ENCODE assay signal across 18 cellular contexts in the genomic region with DNA sequence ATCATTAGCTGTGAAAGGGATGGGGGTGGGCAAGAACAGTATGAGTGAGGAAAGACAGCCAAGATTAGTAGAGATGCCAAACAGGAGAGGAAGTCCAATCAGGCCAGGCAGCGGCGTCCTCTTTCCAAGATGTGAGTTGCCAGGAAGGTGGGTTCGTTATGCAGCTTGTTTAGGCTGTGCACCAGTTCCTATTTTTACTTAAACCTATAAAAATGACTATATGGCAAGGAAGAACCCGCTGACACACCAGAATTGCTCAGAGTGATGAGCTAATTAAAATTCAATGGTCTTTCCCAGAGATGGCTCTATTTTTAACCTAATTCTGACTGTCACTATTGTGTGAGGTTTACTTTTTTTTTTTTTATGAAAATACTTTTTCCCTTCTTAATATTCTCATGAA.
DNase-seq lines count a peak whose midpoint lies in the region; ATAC-seq and TF ChIP-seq lines count a peak whose summit lies in the region.
"Had no signal": no experiment of that assay in that cellular context is flagged by ENCODE, and none has a peak within 500 bp of the region (broad histone marks: within the 10 kb centered on the region; RNA-seq: fewer than 3 reads in every experiment).

No MANE protein-coding gene starts in this region.

- peaks cover 42% of the 10 kb centered on the region for H3K4me1 Mint-ChIP-seq in brain
- H3K4me1 Mint-ChIP-seq: IgD-negative memory B cell had no signal

- no peaks in the 10 kb centered on the region for H3K9me3 Mint-ChIP-seq in brain
- H3K9me3 Mint-ChIP-seq: CD4-positive, CD25-positive, alpha-beta regulatory T cell; CD8-positive, alpha-beta memory T cell; GM23338; IgD-negative memory B cell had no signal

- H3K4me3 ChIP-seq in PC-3 (ENCODE audit: low read length), result no peak overlapping the region
- H3K4me3 ChIP-seq in mucosa of rectum (ENCODE audit: low read length in 2 of 2), result no peak overlapping the region
- H3K4me3 ChIP-seq in smooth muscle cell, result no peak overlapping the region
- H3K4me3 ChIP-seq: BLaER1 treated with 17β-estradiol and CSF1 and Interleukin-3, amounts not matched to agents 10 nM and 100 nM; GM23338 had no signal

- H3K27me3 ChIP-seq in PC-3 (ENCODE audit: low read length) (no peaks in the 10 kb centered on the region), mucosa of rectum (ENCODE audit: control insufficient read depth in 2 of 2, insufficient read depth in 2 of 2, low read length in 2 of 2) (no peaks in the 10 kb centered on the region), smooth muscle cell (ENCODE audit: low read depth) (peaks cover 7% of the 10 kb centered on the region)
- H3K27me3 ChIP-seq: BLaER1 treated with 17β-estradiol and CSF1 and Interleukin-3, amounts not matched to agents 10 nM and 100 nM had no signal

- CTCF ChIA-PET in PC-3 (lab: Charles Lee), result interaction anchor here (0.7 kb wide), 1 partner anchor 89 kb away, joined by 4 read pairs; no protein-coding TSS in a partner anchor

- H3K36me3 Mint-ChIP-seq in brain, result peaks cover 4% of the 10 kb centered on the region
- H3K36me3 Mint-ChIP-seq: CD4-positive, CD25-positive, alpha-beta regulatory T cell; CD8-positive, alpha-beta memory T cell; IgD-negative memory B cell had no signal

- H3K79me2 ChIP-seq in PC-3 (ENCODE audit: low read length) (no peaks in the 10 kb centered on the region), smooth muscle cell (ENCODE audit: low read depth) (no peaks in the 10 kb centered on the region)

- H3K4me2 ChIP-seq in PC-3 (ENCODE audit: low read length) (no peak overlapping the region), smooth muscle cell (no peak overlapping the region)
- H3K4me2 ChIP-seq: GM23338 had no signal

- no TSS peak for BruUV-seq in PC-3 (replicated peaks; lab: Mats Ljungman, UMichigan)

- no peak overlapping the region for H2AFZ ChIP-seq in PC-3 (ENCODE audit: low read length)
- H2AFZ ChIP-seq in smooth muscle cell (ENCODE audit: low read depth), result no peak overlapping the region
- H2AFZ ChIP-seq: GM23338 had no signal

- H3K9me3 ChIP-seq in PC-3 (ENCODE audit: low read length) (no peaks in the 10 kb centered on the region), mucosa of rectum (ENCODE audit: control insufficient read depth in 2 of 2, low read length in 2 of 2) (no peaks in the 10 kb centered on the region), smooth muscle cell (replicated peaks; ENCODE audit: low read depth) (no peaks in the 10 kb centered on the region)
- H3K9me3 ChIP-seq: BLaER1 treated with 17β-estradiol and CSF1 and Interleukin-3, amounts not matched to agents 10 nM and 100 nM had no signal

- H3K27me3 Mint-ChIP-seq in brain, result no peaks in the 10 kb centered on the region

- H3K9ac ChIP-seq in PC-3 (ENCODE audit: low read length) (no peak overlapping the region), mucosa of rectum (ENCODE audit: low read depth in 1 of 2, low read length in 2 of 2) (no peak overlapping the region), smooth muscle cell (ENCODE audit: low read depth) (no peak overlapping the region)

- WGBS in smooth muscle cell (ENCODE audit: low lambda C conversion rate), result 79% methylated on average over 4 of the region's 4 CpGs

- H3F3A ChIP-seq in PC-3 (ENCODE audit: low read length, unreplicated experiment), result no peaks in the 10 kb centered on the region
- no peaks in the 10 kb centered on the region for H3F3A ChIP-seq in smooth muscle cell (ENCODE audit: low read depth)

- intact Hi-C loops in PC-3 (cut with micrococcal nuclease), result no loop called here

- H3K4me1 ChIP-seq in PC-3 (ENCODE audit: insufficient read depth, low read length), result peaks cover 18% of the 10 kb centered on the region
- peaks cover 20 to 49% of the 10 kb centered on the region in 2 donors for H3K4me1 ChIP-seq in mucosa of rectum (ENCODE audit: control insufficient read depth in 2 of 2, insufficient read depth in 2 of 2, low read length in 2 of 2)
- no peaks in the 10 kb centered on the region for H3K4me1 ChIP-seq in smooth muscle cell (ENCODE audit: low read depth)

- H3K4me3 Mint-ChIP-seq in brain, result peak overlapping the region in 1 of 5 experiments; percentile 33
- H3K4me3 Mint-ChIP-seq: B cell; CD8-positive, alpha-beta memory T cell; GM23338; IgD-negative memory B cell had no signal

- ATAC-seq in PC-3, result peak; percentile 50
- ATAC-seq: GM23338 had no signal

- no peaks in the 10 kb centered on the region for H3K9me2 ChIP-seq in PC-3 (replicated peaks; ENCODE audit: low read length)

- H3K36me3 ChIP-seq in PC-3 (ENCODE audit: low read depth, low read length), result no peaks in the 10 kb centered on the region
- peaks cover 4% of the 10 kb centered on the region in 2 donors for H3K36me3 ChIP-seq in mucosa of rectum (ENCODE audit: control insufficient read depth in 2 of 2, insufficient read depth in 2 of 2, low read length in 2 of 2)
- no peaks in the 10 kb centered on the region for H3K36me3 ChIP-seq in smooth muscle cell (ENCODE audit: low read depth)
- H3K36me3 ChIP-seq: BLaER1 treated with 17β-estradiol and CSF1 and Interleukin-3, amounts not matched to agents 10 nM and 100 nM had no signal

- no peak for TF ChIP-seq CTCF in PC-3 (conservative IDR thresholded peaks at IDR 0.05; ENCODE audit: low read depth, low read length)
- no peak for TF ChIP-seq CTCF in brain (conservative IDR thresholded peaks at IDR 0.05)
- no peak for TF ChIP-seq CTCF in smooth muscle cell (IDR thresholded peaks at IDR 0.05; ENCODE audit: borderline replicate concordance, insufficient read depth, poor library complexity, severe bottlenecking)

- H3K27ac ChIP-seq in PC-3 (ENCODE audit: low read length), result no peak overlapping the region
- peak overlapping the region; percentile 6 to 38 for H3K27ac ChIP-seq in mucosa of rectum (ENCODE audit: low read depth in 2 of 2, low read length in 2 of 2)
- H3K27ac ChIP-seq in smooth muscle cell (ENCODE audit: low read depth), result no peak overlapping the region
- H3K27ac ChIP-seq: HL-60 had no signal

- DNase-seq in CD1c-positive myeloid dendritic cell (ENCODE audit: extremely low spot score) (peak; percentile 51), PC-3 (no peak), smooth muscle cell (lab: John Stamatoyannopoulos, UW; ENCODE audit: unreplicated experiment) (no peak), NOMO-1 treated with dmso at 0.1 percent for 144 hours (lab: John Stamatoyannopoulos, UW; ENCODE audit: unreplicated experiment) (no peak)
- DNase-seq in stimulated activated CD4-positive, alpha-beta T cell treated with anti-CD3 and anti-CD28 coated beads, Interleukin-2, amount 100 ng/mL, for 24 hours, result no peak
- DNase-seq: CD4-positive, CD25-positive, alpha-beta regulatory T cell; CD8-positive, alpha-beta memory T cell; COR-L47; DMS79; GDM1; HCEC 1CT had no signal

- H4K20me1 ChIP-seq in PC-3 (ENCODE audit: low read length) (no peaks in the 10 kb centered on the region), smooth muscle cell (ENCODE audit: low read depth) (no peaks in the 10 kb centered on the region)
- H4K20me1 ChIP-seq: BLaER1 treated with 17β-estradiol and CSF1 and Interleukin-3, amounts not matched to agents 10 nM and 100 nM had no signal

- peak overlapping the region in 4 of 5 experiments; percentile 3 to 61 (median 12) for H3K27ac Mint-ChIP-seq in brain
- H3K27ac Mint-ChIP-seq: B cell; CD4-positive, CD25-positive, alpha-beta regulatory T cell; GM23338; IgD-negative memory B cell had no signal

- POLR2A ChIA-PET in PC-3 (lab: Charles Lee; ENCODE audit: unreplicated experiment), result no interaction called here

Comparison
In these comparisons a context has a peak if more than half of its experiments do, and no peak if none do; other contexts are left out.
1. H3K27ac ChIP-seq: peak in mucosa of rectum (2 of 2); none in PC-3 (single experiment) and smooth muscle cell (single experiment).